8 cellular contexts compared by ENCODE assay signal in genomic region chr13:31982540-31982939, GRCh38. TPM values are rescaled to one million over a fixed set of nuclear protein-coding genes. Genes with fewer than 3 reads are reported as not detected.
DNase-seq lines count a peak whose midpoint lies in the region; ATAC-seq and TF ChIP-seq lines count a peak whose summit lies in the region.

No MANE protein-coding gene starts in this region.

- H3K36me3 Mint-ChIP-seq in HFFc6 (ENCODE audit: low read depth), result no peaks in the 10 kb centered on the region
- no peaks in the 10 kb centered on the region for H3K36me3 Mint-ChIP-seq in activated T-cell treated with anti-CD3 and anti-CD28 coated beads, Interleukin-2, amount 50 U/mL, for 4 hours (ENCODE audit: insufficient read depth)

- no peak overlapping the region for H3K4me3 ChIP-seq in psoas muscle

- no peak overlapping the region for H3K27ac Mint-ChIP-seq in HFFc6

- H3K9me3 ChIP-seq in psoas muscle, result no peaks in the 10 kb centered on the region

- no peaks in the 10 kb centered on the region for H3K4me1 ChIP-seq in psoas muscle

- no peaks in the 10 kb centered on the region for H3K27me3 ChIP-seq in psoas muscle (ENCODE audit: insufficient read depth in 3 of 3, low read length in 2 of 3)

- H3K27me3 Mint-ChIP-seq in HFFc6 (ENCODE audit: insufficient read depth), result peaks cover 3% of the 10 kb centered on the region
- no peaks in the 10 kb centered on the region for H3K27me3 Mint-ChIP-seq in activated T-cell treated with anti-CD3 and anti-CD28 coated beads, Interleukin-2, amount 50 U/mL, for 4 hours (ENCODE audit: low read depth)

- peaks cover 11% of the 10 kb centered on the region for H3K4me1 Mint-ChIP-seq in HFFc6 (ENCODE audit: low read depth)
- H3K4me1 Mint-ChIP-seq in activated T-cell treated with anti-CD3 and anti-CD28 coated beads, Interleukin-2, amount 50 U/mL, for 4 hours (ENCODE audit: low read depth), result no peaks in the 10 kb centered on the region

- no peak overlapping the region for H3K4me3 Mint-ChIP-seq in HFFc6
- no peak overlapping the region for H3K4me3 Mint-ChIP-seq in activated T-cell treated with anti-CD3 and anti-CD28 coated beads, Interleukin-2, amount 50 U/mL, for 4 hours

- no peaks in the 10 kb centered on the region for H3K36me3 ChIP-seq in psoas muscle (ENCODE audit: insufficient read depth in 1 of 2, low read depth in 1 of 2)

- no peak for TF ChIP-seq CTCF in HFFc6 (IDR thresholded peaks at IDR 0.05)
- no peak for TF ChIP-seq CTCF in psoas muscle (IDR thresholded peaks at IDR 0.05)

- WGBS in psoas muscle, 3 donors, result 60 to 63% (median 61%) methylated on average over 5 of the region's 5 CpGs

- peak; percentile 52 to 94 (median 84) for ATAC-seq in psoas muscle
- no peak for ATAC-seq in HG03108 (IDR thresholded peaks at IDR 0.05; ENCODE audit: unreplicated experiment)
- no peak for ATAC-seq in activated T-cell treated with anti-CD3 and anti-CD28 coated beads, Interleukin-2, amount 50 U/mL, for 4 hours
- ATAC-seq in GM19463 (IDR thresholded peaks at IDR 0.05; ENCODE audit: unreplicated experiment), result no peak

- intact Hi-C loops in psoas muscle (cut with DNase I), result no loop called here

- no peak overlapping the region for H3K27ac ChIP-seq in psoas muscle

- no peaks in the 10 kb centered on the region for H3K9me3 Mint-ChIP-seq in HFFc6
- no peaks in the 10 kb centered on the region for H3K9me3 Mint-ChIP-seq in activated T-cell treated with anti-CD3 and anti-CD28 coated beads, Interleukin-2, amount 50 U/mL, for 4 hours

- peak; percentile 93 for DNase-seq in HFFc6
- peak; percentile 93 for DNase-seq in NOMO-1 treated with DMSO at 0.1 percent for 48 hours (lab: John Stamatoyannopoulos, UW; ENCODE audit: unreplicated experiment)
- DNase-seq in epidermal melanocyte (ENCODE audit: insufficient read length, low spot score), result peak; percentile 66
- DNase-seq in psoas muscle, result peak; percentile 62 to 65
- DNase-seq in central memory CD4-positive, alpha-beta T cell, result no peak
- no peak for DNase-seq in activated T-cell treated with anti-CD3 and anti-CD28 coated beads, Interleukin-2, amount 50 U/mL, for 4 hours

RNA-seq across cellular contexts. Expression of gene FRY, which starts 49.0 kb away (rescaled TPM):
- 10 to 100 TPM; 12.3 to 19.2 (median 13.8) TPM for total RNA-seq in HFFc6 (2021; fragmentation: NEBNext Ultra II Directional; extraction: Animal tissue kit (Norgen Biotek cat#: 25700))
- total RNA-seq in psoas muscle, result 10 to 100 TPM; 24.0 to 56.9 (median 36.7) TPM
- polyA plus RNA-seq in psoas muscle, result 10 to 100 TPM in 1 of 3 donors, 1 to 10 TPM in 2; 7.1 to 12.0 (median 9.1) TPM
- total RNA-seq in activated T-cell treated with anti-CD3 and anti-CD28 coated beads, Interleukin-2, amount 50 U/mL, for 4 hours, result 1 to 10 TPM in 1 of 3 donors, under 1 TPM in 2; 0.74 to 1.0 (median 0.87) TPM

Comparison
In these comparisons a context has a peak if more than half of its experiments do, and no peak if none do; other contexts are left out.
1. DNase-seq: peak in HFFc6 (single experiment), NOMO-1 treated with DMSO at 0.1 percent for 48 hours (single experiment), epidermal melanocyte (single experiment) and psoas muscle (2 of 2); none in central memory CD4-positive, alpha-beta T cell (single experiment) and activated T-cell treated with anti-CD3 and anti-CD28 coated beads, Interleukin-2, amount 50 U/mL, for 4 hours (single experiment).
2. ATAC-seq: peak in psoas muscle (4 of 4); none in HG03108 (single experiment), activated T-cell treated with anti-CD3 and anti-CD28 coated beads, Interleukin-2, amount 50 U/mL, for 4 hours (0 of 2) and GM19463 (single experiment).
3. RNA of gene FRY, which starts 49.0 kb away (total RNA-seq): 24.0 to 56.9 TPM in psoas muscle and 12.3 to 19.2 TPM in HFFc6; 0.74 to 1.0 TPM in activated T-cell treated with anti-CD3 and anti-CD28 coated beads, Interleukin-2, amount 50 U/mL, for 4 hours; every median in the first group is over 4 times any median in the second.